In the genomic region with DNA sequence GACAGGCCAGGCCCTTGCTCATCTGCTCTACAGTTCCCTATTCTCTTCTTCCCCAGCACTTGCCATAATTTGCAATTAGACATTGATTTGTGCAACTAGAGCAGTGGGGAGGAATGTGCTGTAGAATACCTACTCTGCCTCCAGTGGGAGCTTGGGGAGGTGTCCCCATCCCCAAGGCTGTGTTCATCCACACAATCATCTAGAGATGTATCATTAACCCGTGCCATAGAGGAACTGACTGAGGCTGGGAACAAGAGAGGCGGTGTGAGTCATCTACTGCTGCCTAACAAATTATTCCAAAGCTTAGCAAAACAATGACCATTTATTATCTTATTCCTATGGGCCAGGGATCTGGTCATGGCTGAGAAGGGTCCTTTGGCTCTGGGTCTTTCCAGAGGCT, we compare ENCODE assay signal across 1 cellular context.
TF ChIP-seq lines count a peak whose summit lies in the region.

No MANE protein-coding gene starts in this region.

TF ChIP-seq in HCT116, 20 proteins besides CTCF, POLR2A, EP300 and RAD21:
- TF ChIP-seq, protein P1, sequence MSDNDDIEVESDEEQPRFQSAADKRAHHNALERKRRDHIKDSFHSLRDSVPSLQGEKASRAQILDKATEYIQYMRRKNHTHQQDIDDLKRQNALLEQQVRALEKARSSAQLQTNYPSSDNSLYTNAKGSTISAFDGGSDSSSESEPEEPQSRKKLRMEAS (IDR thresholded peaks at IDR 0.05), result no peak
- no peak for TF ChIP-seq SIN3A (IDR thresholded peaks at IDR 0.05; ENCODE audit: low read depth)
- no peak for TF ChIP-seq ELF1 (IDR thresholded peaks at IDR 0.05; ENCODE audit: borderline replicate concordance, low read depth)
- no peak for TF ChIP-seq CBX3 (IDR thresholded peaks at IDR 0.05; ENCODE audit: low read depth)
- TF ChIP-seq, protein P2, sequence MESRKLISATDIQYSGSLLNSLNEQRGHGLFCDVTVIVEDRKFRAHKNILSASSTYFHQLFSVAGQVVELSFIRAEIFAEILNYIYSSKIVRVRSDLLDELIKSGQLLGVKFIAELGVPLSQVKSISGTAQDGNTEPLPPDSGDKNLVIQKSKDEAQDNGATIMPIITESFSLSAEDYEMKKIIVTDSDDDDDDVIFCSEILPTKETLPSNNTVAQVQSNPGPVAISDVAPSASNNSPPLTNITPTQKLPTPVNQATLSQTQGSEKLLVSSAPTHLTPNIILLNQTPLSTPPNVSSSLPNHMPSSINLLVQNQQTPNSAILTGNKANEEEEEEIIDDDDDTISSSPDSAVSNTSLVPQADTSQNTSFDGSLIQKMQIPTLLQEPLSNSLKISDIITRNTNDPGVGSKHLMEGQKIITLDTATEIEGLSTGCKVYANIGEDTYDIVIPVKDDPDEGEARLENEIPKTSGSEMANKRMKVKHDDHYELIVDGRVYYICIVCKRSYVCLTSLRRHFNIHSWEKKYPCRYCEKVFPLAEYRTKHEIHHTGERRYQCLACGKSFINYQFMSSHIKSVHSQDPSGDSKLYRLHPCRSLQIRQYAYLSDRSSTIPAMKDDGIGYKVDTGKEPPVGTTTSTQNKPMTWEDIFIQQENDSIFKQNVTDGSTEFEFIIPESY (IDR thresholded peaks at IDR 0.05; ENCODE audit: extremely low read depth, insufficient replicate concordance, low read length), result no peak
- TF ChIP-seq EZH2 (IDR thresholded peaks at IDR 0.05), result no peak
- TF ChIP-seq YY1 (IDR thresholded peaks at IDR 0.05; ENCODE audit: extremely low read depth, insufficient replicate concordance, low read depth, low read length), result no peak
- TF ChIP-seq ZNF274 (IDR thresholded peaks at IDR 0.05; ENCODE audit: low read depth, low read length), result no peak
